In the genomic region with DNA sequence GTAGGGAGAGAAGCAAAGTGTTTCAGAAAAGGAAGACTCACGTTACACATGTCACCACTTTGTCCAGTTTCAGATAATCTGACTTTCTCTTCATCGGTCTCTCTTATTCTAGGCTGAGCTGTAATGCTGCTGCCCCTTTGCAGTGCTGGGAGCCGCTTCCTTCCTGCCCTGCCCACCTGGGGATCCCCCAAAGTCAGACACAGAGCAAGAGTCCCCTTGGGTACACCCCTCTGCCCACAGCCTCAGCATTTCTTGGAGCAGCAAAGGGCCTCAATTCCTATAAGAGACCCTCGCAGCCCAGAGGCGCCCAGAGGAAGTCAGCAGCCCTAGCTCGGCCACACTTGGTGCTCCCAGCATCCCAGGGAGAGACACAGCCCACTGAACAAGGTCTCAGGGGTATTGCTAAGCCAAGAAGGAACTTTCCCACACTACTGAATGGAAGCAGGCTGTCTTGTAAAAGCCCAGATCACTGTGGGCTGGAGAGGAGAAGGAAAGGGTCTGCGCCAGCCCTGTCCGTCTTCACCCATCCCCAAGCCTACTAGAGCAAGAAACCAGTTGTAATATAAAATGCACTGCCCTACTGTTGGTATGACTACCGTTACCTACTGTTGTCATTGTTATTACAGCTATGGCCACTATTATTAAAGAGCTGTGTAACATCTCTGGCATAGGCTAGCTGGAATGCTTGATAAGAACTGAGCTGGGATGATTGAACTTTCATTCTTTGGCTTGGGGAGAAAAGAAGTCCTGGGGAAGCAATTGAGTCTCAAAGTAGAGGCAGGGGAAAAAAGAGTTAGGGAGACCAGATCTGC, we compare ENCODE assay signal across 19 cellular contexts. TPM values are rescaled to one million over a fixed set of nuclear protein-coding genes. Genes with fewer than 3 reads are reported as not detected.
DNase-seq lines count a peak whose midpoint lies in the region; ATAC-seq and TF ChIP-seq lines count a peak whose summit lies in the region.
"Had no signal": no experiment of that assay in that cellular context is flagged by ENCODE, and none has a peak within 500 bp of the region (broad histone marks: within the 10 kb centered on the region; RNA-seq: fewer than 3 reads in every experiment).

No MANE protein-coding gene starts in this region.

- no peak overlapping the region for H3K27ac ChIP-seq in neural progenitor cell
- no peak overlapping the region for H3K27ac ChIP-seq in caudate nucleus (ENCODE audit: low read depth, low read length)
- H3K27ac ChIP-seq: left lung, WERI-Rb-1 had no signal

- peaks cover 24% of the 10 kb centered on the region for H3K36me3 Mint-ChIP-seq in activated naive CD8-positive, alpha-beta T cell treated with anti-CD3 and anti-CD28 coated beads, Interleukin-2, amount 10 ng/mL, durations not matched to agents 7 days and 5 days
- no peaks in the 10 kb centered on the region for H3K36me3 Mint-ChIP-seq in neural progenitor cell
- peaks cover 8% of the 10 kb centered on the region for H3K36me3 Mint-ChIP-seq in type B pancreatic cell
- H3K36me3 Mint-ChIP-seq: CD14-positive monocyte, natural killer cell had no signal

- no peaks in the 10 kb centered on the region for H4K20me1 ChIP-seq in neural progenitor cell (ENCODE audit: low read depth)

- no peak overlapping the region for H3K9ac ChIP-seq in neural progenitor cell

- no peaks in the 10 kb centered on the region for H3K27me3 Mint-ChIP-seq in activated naive CD8-positive, alpha-beta T cell treated with anti-CD3 and anti-CD28 coated beads, Interleukin-2, amount 10 ng/mL, durations not matched to agents 7 days and 5 days
- H3K27me3 Mint-ChIP-seq in neural progenitor cell (ENCODE audit: insufficient read depth, low read depth) (peaks cover 8% of the 10 kb centered on the region), type B pancreatic cell (no peaks in the 10 kb centered on the region)

- POLR2A ChIA-PET in activated naive CD8-positive, alpha-beta T cell treated with anti-CD3 and anti-CD28 coated beads, Interleukin-2, amount 10 ng/mL, durations not matched to agents 7 days and 5 days (lab: Charles Lee), result interaction anchor here (1.1 kb wide), 1 partner anchor 10 kb away, joined by 3 read pairs; no protein-coding TSS in a partner anchor

- no peak overlapping the region for H3K4me2 ChIP-seq in neural progenitor cell

- no peaks in the 10 kb centered on the region for H3K9me3 ChIP-seq in neural progenitor cell (ENCODE audit: low read depth)
- H3K9me3 ChIP-seq: left lung had no signal

- peak overlapping the region; percentile 67 for H3K4me3 Mint-ChIP-seq in activated naive CD8-positive, alpha-beta T cell treated with anti-CD3 and anti-CD28 coated beads, Interleukin-2, amount 10 ng/mL, durations not matched to agents 7 days and 5 days
- no peak overlapping the region for H3K4me3 Mint-ChIP-seq in neural progenitor cell
- H3K4me3 Mint-ChIP-seq in type B pancreatic cell, result no peak overlapping the region
- H3K4me3 Mint-ChIP-seq: CD14-positive monocyte; natural killer cell; stimulated activated naive CD8-positive, alpha-beta T cell treated with anti-CD3 and anti-CD28 coated beads, Interleukin-15, Interleukin-2, amounts not matched to agents 100 ng/mL and 50 ng/mL, for 24 hours had no signal

- peak overlapping the region; percentile 83 for H3K27ac Mint-ChIP-seq in activated naive CD8-positive, alpha-beta T cell treated with anti-CD3 and anti-CD28 coated beads, Interleukin-2, amount 10 ng/mL, durations not matched to agents 7 days and 5 days
- H3K27ac Mint-ChIP-seq in neural progenitor cell (no peak overlapping the region), type B pancreatic cell (no peak overlapping the region)
- H3K27ac Mint-ChIP-seq: natural killer cell; stimulated activated naive CD8-positive, alpha-beta T cell treated with anti-CD3 and anti-CD28 coated beads, Interleukin-15, Interleukin-2, amounts not matched to agents 100 ng/mL and 50 ng/mL, for 24 hours had no signal

- peak; percentile 60 for DNase-seq in activated naive CD8-positive, alpha-beta T cell treated with anti-CD3 and anti-CD28 coated beads, Interleukin-2, amount 10 ng/mL, durations not matched to agents 7 days and 5 days
- DNase-seq in neural progenitor cell (ENCODE audit: low spot score) (no peak), SKM-1 treated with dmso at 0.1 percent for 144 hours (lab: John Stamatoyannopoulos, UW; ENCODE audit: unreplicated experiment) (no peak), type B pancreatic cell (ENCODE audit: extremely low spot score, unreplicated experiment) (no peak), caudate nucleus (lab: John Stamatoyannopoulos, UW) (no peak)
- DNase-seq: left lung; natural killer cell; NCI-H2171; stimulated activated CD4-positive, alpha-beta T cell treated with anti-CD3 and anti-CD28 coated beads, Interleukin-4, amount 100 ng/mL, for 4 hours; WERI-Rb-1 had no signal

- H3K36me3 ChIP-seq in neural progenitor cell, result no peaks in the 10 kb centered on the region
- H3K36me3 ChIP-seq: left lung, WERI-Rb-1 had no signal

- H3K4me1 ChIP-seq in neural progenitor cell, result no peaks in the 10 kb centered on the region
- H3K4me1 ChIP-seq: left lung had no signal

- H3K4me1 Mint-ChIP-seq in activated naive CD8-positive, alpha-beta T cell treated with anti-CD3 and anti-CD28 coated beads, Interleukin-2, amount 10 ng/mL, durations not matched to agents 7 days and 5 days, result peaks cover 50% of the 10 kb centered on the region
- H3K4me1 Mint-ChIP-seq in neural progenitor cell (no peaks in the 10 kb centered on the region), type B pancreatic cell (ENCODE audit: unreplicated experiment) (no peaks in the 10 kb centered on the region)

- H3K79me2 ChIP-seq in neural progenitor cell (ENCODE audit: low read depth), result no peaks in the 10 kb centered on the region

- H3K9me3 Mint-ChIP-seq in activated naive CD8-positive, alpha-beta T cell treated with anti-CD3 and anti-CD28 coated beads, Interleukin-2, amount 10 ng/mL, durations not matched to agents 7 days and 5 days, result peaks cover 15% of the 10 kb centered on the region
- H3K9me3 Mint-ChIP-seq in neural progenitor cell (no peaks in the 10 kb centered on the region), type B pancreatic cell (no peaks in the 10 kb centered on the region)
- H3K9me3 Mint-ChIP-seq: CD14-positive monocyte; stimulated activated naive CD8-positive, alpha-beta T cell treated with anti-CD3 and anti-CD28 coated beads, Interleukin-15, Interleukin-2, amounts not matched to agents 100 ng/mL and 50 ng/mL, for 24 hours had no signal

- H3K27me3 ChIP-seq in neural progenitor cell, result no peaks in the 10 kb centered on the region
- H3K27me3 ChIP-seq: left lung had no signal

- ATAC-seq in GM18907 (IDR thresholded peaks at IDR 0.05; ENCODE audit: unreplicated experiment), result peak; percentile 86
- ATAC-seq in HG02759 (IDR thresholded peaks at IDR 0.05; ENCODE audit: unreplicated experiment), result peak; percentile 79
- peak; percentile 96 for ATAC-seq in activated naive CD8-positive, alpha-beta T cell treated with anti-CD3 and anti-CD28 coated beads, Interleukin-2, amount 10 ng/mL, durations not matched to agents 7 days and 5 days (ENCODE audit: low read depth)
- ATAC-seq in HG03457 (IDR thresholded peaks at IDR 0.05; ENCODE audit: unreplicated experiment), result no peak
- ATAC-seq: HepG2, left lung, natural killer cell had no signal

- no peak overlapping the region for H3K4me3 ChIP-seq in neural progenitor cell
- H3K4me3 ChIP-seq: left lung had no signal

- no peak for TF ChIP-seq CTCF in neural progenitor cell (IDR thresholded peaks at IDR 0.05)
- TF ChIP-seq CTCF in type B pancreatic cell (conservative IDR thresholded peaks at IDR 0.05), result no peak

- peak overlapping the region; percentile 42 for H2AFZ ChIP-seq in neural progenitor cell (replicated peaks)

- H3F3A ChIP-seq in neural progenitor cell (ENCODE audit: low read depth), result no peaks in the 10 kb centered on the region

RNA-seq across cellular contexts. Expression of a gene that starts 31.2 kb away (rescaled TPM):
- 1 to 10 TPM; 3.0 to 3.1 TPM for total RNA-seq in activated naive CD8-positive, alpha-beta T cell treated with anti-CD3 and anti-CD28 coated beads, Interleukin-2, amount 10 ng/mL, durations not matched to agents 7 days and 5 days
- total RNA-seq in neural progenitor cell (ENCODE audit: low replicate concordance) (not detected in 2 replicates), type B pancreatic cell (ENCODE audit: low replicate concordance) (0.17 TPM in 1 of 2 replicates, not detected in the other)
- total RNA-seq: astrocyte, dermis microvascular lymphatic vessel endothelial cell, fibroblast of lung, HepG2, left lung had no signal

RNA-seq across cellular contexts. Expression of a gene that starts 34.6 kb away (rescaled TPM):
- under 1 TPM in 1 of 2 experiments, not detected in 1; 0.17 TPM for total RNA-seq in activated naive CD8-positive, alpha-beta T cell treated with anti-CD3 and anti-CD28 coated beads, Interleukin-2, amount 10 ng/mL, durations not matched to agents 7 days and 5 days
- total RNA-seq in neural progenitor cell (ENCODE audit: low replicate concordance) (3.6 and 7.1 TPM in 2 replicates), type B pancreatic cell (ENCODE audit: low replicate concordance) (0.36 and 2.0 TPM in 2 replicates)

RNA-seq across cellular contexts. Expression of a gene that starts 41.1 kb away (rescaled TPM):
- under 1 TPM; 0.30 to 0.40 TPM for total RNA-seq in activated naive CD8-positive, alpha-beta T cell treated with anti-CD3 and anti-CD28 coated beads, Interleukin-2, amount 10 ng/mL, durations not matched to agents 7 days and 5 days
- total RNA-seq in neural progenitor cell (ENCODE audit: low replicate concordance) (not detected in 2 replicates), type B pancreatic cell (ENCODE audit: low replicate concordance) (33.8 and 169 TPM in 2 replicates)
- total RNA-seq: astrocyte, dermis microvascular lymphatic vessel endothelial cell, fibroblast of lung, HepG2, natural killer cell had no signal

RNA-seq across cellular contexts. Expression of a gene that starts 58.4 kb away (rescaled TPM):
- total RNA-seq in activated naive CD8-positive, alpha-beta T cell treated with anti-CD3 and anti-CD28 coated beads, Interleukin-2, amount 10 ng/mL, durations not matched to agents 7 days and 5 days, result not detected
- total RNA-seq in neural progenitor cell (ENCODE audit: low replicate concordance) (0.15 and 0.37 TPM in 2 replicates), type B pancreatic cell (ENCODE audit: low replicate concordance) (2.8 TPM in 1 of 2 replicates, not detected in the other)
- total RNA-seq: dermis microvascular lymphatic vessel endothelial cell, natural killer cell had no signal

Comparison
In these comparisons a context has a peak if more than half of its experiments do, and no peak if none do; other contexts are left out.
1. RNA of a gene that starts 41.1 kb away (total RNA-seq): 33.8 to 169 TPM in type B pancreatic cell; 0.30 to 0.40 TPM in activated naive CD8-positive, alpha-beta T cell treated with anti-CD3 and anti-CD28 coated beads, Interleukin-2, amount 10 ng/mL, durations not matched to agents 7 days and 5 days and not detected in neural progenitor cell; every median in the first group is over 10 times any median in the second.